In genomic region chr3:42179110-42179725, GRCh38 we compare ENCODE assay signal across 8 cellular contexts.
A peak's percentile ranks its signal among the peaks of the same experiment; 100 is the strongest.
DNase-seq lines count a peak whose midpoint lies in the region; ATAC-seq and TF ChIP-seq lines count a peak whose summit lies in the region.

No MANE protein-coding gene starts in this region.

- H3K4me1 ChIP-seq in hepatocyte (ENCODE audit: insufficient read depth): peaks cover 17% of the 10 kb centered on the region

- peak overlapping the region; percentile 66 for H3K4me2 ChIP-seq in hepatocyte

- no peaks in the 10 kb centered on the region for H3K9me3 ChIP-seq in hepatocyte (ENCODE audit: low read depth)

- no peaks in the 10 kb centered on the region for H3K9me2 ChIP-seq in hepatocyte (replicated peaks; ENCODE audit: insufficient read depth)

- ATAC-seq in HG03571 (IDR thresholded peaks at IDR 0.05; ENCODE audit: unreplicated experiment) (no peak), GM19324 (IDR thresholded peaks at IDR 0.05; ENCODE audit: low FRiP score, unreplicated experiment) (no peak), GM19035 (IDR thresholded peaks at IDR 0.05; ENCODE audit: unreplicated experiment) (no peak)

- WGBS in hepatocyte (ENCODE audit: low lambda C conversion rate, missing lambda C conversion rate): 28% methylated on average over 7 of the region's 7 CpGs

- POLR2A ChIA-PET in AG04449 (lab: Yijun Ruan, JAX): interaction anchor here (0.7 kb wide), 2 partner anchors 18 to 1726 kb away, joined by 3 to 4 read pairs; no protein-coding TSS in a partner anchor

- no peaks in the 10 kb centered on the region for H3K36me3 ChIP-seq in hepatocyte (replicated peaks; ENCODE audit: insufficient read depth, low read depth)

- H3K27ac ChIP-seq in hepatocyte: peak overlapping the region; percentile 91

- CTCF ChIA-PET in AG04449 (lab: Yijun Ruan, JAX): interaction anchor here (0.7 to 8.2 kb wide), 6 partner anchors 12 to 284 kb away, joined by 3 to 94 read pairs (median 4); no protein-coding TSS in a partner anchor

- H4K20me1 ChIP-seq in hepatocyte (ENCODE audit: insufficient read depth, poor library complexity, severe bottlenecking): no peaks in the 10 kb centered on the region

- H3K4me3 ChIP-seq in AG04449 (ENCODE audit: low read depth, low read length) (no peak overlapping the region), hepatocyte (no peak overlapping the region)

- H2AFZ ChIP-seq in hepatocyte: no peak overlapping the region

- DNase-seq in AG04449 (ENCODE audit: low read depth, low spot score) (peak; percentile 67), HK-2 (ENCODE audit: unreplicated experiment) (peak; percentile 63), amniotic stem cell (lab: John Stamatoyannopoulos, UW) (peak; percentile 89), hepatocyte (ENCODE audit: low spot score) (peak; percentile 83), smooth muscle cell of the brain vasculature (ENCODE audit: low read depth, low spot score) (peak; percentile 50)

- H3K27me3 ChIP-seq in hepatocyte: no peaks in the 10 kb centered on the region

- TF ChIP-seq CTCF in AG04449 (IDR thresholded peaks at IDR 0.05; ENCODE audit: insufficient read depth, low read length, missing control alignments) (no peak), hepatocyte (IDR thresholded peaks at IDR 0.05; ENCODE audit: poor library complexity) (no peak)

- peaks cover 64% of the 10 kb centered on the region for H3K79me2 ChIP-seq in hepatocyte
